ENCODE assay signal across 1 cellular context in the genomic region with DNA sequence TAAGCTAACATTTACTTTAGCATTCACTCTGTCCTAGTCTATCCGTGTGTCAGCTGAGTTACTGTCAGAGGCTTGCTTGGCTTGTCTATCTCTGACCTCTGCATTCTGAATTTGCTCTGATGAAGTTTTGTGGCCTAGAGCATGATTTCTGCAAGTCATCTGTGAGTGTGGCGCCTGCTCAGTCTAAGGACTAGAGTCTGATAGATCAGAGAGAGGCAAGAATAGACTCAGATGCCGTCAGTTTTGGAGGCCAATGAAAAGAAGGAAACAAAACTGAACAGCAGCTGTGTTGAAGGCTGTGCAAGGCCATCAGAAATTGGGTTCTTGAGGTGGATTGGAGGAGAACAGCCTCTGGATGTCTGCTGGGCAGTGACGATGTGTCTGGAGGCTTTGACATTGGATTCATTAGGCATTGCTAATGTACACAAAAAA.
TF ChIP-seq lines count a peak whose summit lies in the region.

No MANE protein-coding gene starts in this region.

TF ChIP-seq in WTC11, 78 proteins besides CTCF, POLR2A, EP300 and RAD21 (continued from another document):
- TF ChIP-seq E2F4 (CRISPR knock-in tag; IDR thresholded peaks at IDR 0.05; ENCODE audit: borderline replicate concordance, low read depth) (no peak), AR (CRISPR knock-in tag; IDR thresholded peaks at IDR 0.05) (no peak), ZNF121 (CRISPR knock-in tag; IDR thresholded peaks at IDR 0.05) (no peak)
TF ChIP-seq in WTC11: peak in this region for 0.
